In the genomic region with DNA sequence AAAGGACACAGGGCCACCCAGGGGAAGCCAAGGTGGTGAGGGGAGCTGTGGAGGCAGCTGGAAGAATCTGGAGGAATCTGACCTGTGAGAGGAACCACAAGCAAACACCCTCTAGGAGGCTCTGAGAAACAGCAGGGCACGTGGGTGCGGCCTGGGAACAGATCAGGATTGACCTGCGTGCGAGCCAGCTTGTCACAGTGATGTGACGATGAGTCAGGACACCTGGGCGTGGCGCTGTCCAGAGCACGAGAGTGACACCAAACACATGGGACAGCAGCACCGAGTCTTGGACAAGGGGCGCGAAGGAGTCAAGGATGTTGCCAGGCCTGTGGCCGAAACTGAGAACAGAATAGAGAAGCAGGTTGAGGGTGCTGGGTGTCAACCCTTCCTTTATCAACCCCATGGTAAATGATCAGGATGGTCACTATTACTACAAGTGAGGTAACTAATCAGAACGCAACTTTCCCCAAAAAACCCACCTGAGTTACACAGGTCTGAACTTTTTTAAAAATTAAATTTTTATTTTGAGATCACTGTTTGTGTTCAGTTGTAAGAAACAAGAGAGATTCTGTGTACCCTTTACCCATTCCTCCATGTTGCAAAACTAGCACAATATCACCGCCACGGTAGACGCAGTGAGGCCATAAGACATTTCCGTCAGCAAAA, we compare ENCODE assay signal across 8 cellular contexts. TPM values are rescaled to one million over a fixed set of nuclear protein-coding genes. Genes with fewer than 3 reads are reported as not detected.
A peak's percentile ranks its signal among the peaks of the same experiment; 100 is the strongest.
DNase-seq lines count a peak whose midpoint lies in the region; ATAC-seq, FAIRE-seq and TF ChIP-seq lines count a peak whose summit lies in the region.

No MANE protein-coding gene starts in this region.

- FAIRE-seq in bronchial epithelial cell (lab: Jason Lieb, UNC), result no peak

- DNase-seq in CD1c-positive myeloid dendritic cell (ENCODE audit: extremely low spot score), result peak; percentile 98
- peak; percentile 53 for DNase-seq in OCI-M1 (lab: John Stamatoyannopoulos, UW)
- DNase-seq in bronchial epithelial cell (ENCODE audit: low read depth), result no peak
- peak; percentile 79 for DNase-seq in left lobe of liver (ENCODE audit: low spot score)
- DNase-seq in stimulated activated naive CD8-positive, alpha-beta T cell treated with anti-CD3 and anti-CD28 coated beads, Interleukin-15, Interleukin-2, amounts not matched to agents 100 U/mL and 50 U/mL, for 24 hours, result peak; percentile 49
- no peak for DNase-seq in NCI-H1436 treated with DMSO at 0.1 percent for 48 hours (lab: John Stamatoyannopoulos, UW)

- peak overlapping the region; percentile 60 for H3K4me3 ChIP-seq in bronchial epithelial cell (ENCODE audit: low read depth, low read length)

- H3K27me3 ChIP-seq in bronchial epithelial cell (ENCODE audit: control insufficient read depth, insufficient read depth, low read length), result no peaks in the 10 kb centered on the region

- peak; percentile 68 for ATAC-seq in GM18909 (IDR thresholded peaks at IDR 0.05; ENCODE audit: poor library complexity, unreplicated experiment)
- ATAC-seq in HG03066 (IDR thresholded peaks at IDR 0.05; ENCODE audit: low read depth, unreplicated experiment), result peak; percentile 51
- ATAC-seq in left lobe of liver, result peak; percentile 51
- peak; percentile 1 for ATAC-seq in stimulated activated naive CD8-positive, alpha-beta T cell treated with anti-CD3 and anti-CD28 coated beads, Interleukin-15, Interleukin-2, amounts not matched to agents 100 U/mL and 50 U/mL, for 24 hours

- no peak for TF ChIP-seq CTCF in bronchial epithelial cell (IDR thresholded peaks at IDR 0.05; ENCODE audit: insufficient read depth, low read length, severe bottlenecking)

- H3K36me3 ChIP-seq in bronchial epithelial cell (ENCODE audit: control insufficient read depth, insufficient read depth, low read length), result no peaks in the 10 kb centered on the region

RNA-seq across cellular contexts. Expression of gene SFT2D3, which starts 0.6 kb away (rescaled TPM):
- total RNA-seq in bronchial epithelial cell, result 3.2 and 5.0 TPM in 2 replicates
- total RNA-seq in left lobe of liver, result 3.7 TPM

RNA-seq across cellular contexts. Expression of gene LIMS2, which starts 25.3 kb away (rescaled TPM):
- total RNA-seq in bronchial epithelial cell, result 0.79 TPM in 1 of 2 replicates, not detected in the other
- total RNA-seq in left lobe of liver, result 31.0 TPM

RNA-seq across cellular contexts. Expression of gene GPR17, which starts 54.7 kb away (rescaled TPM):
- total RNA-seq in bronchial epithelial cell, result not detected in 2 replicates
- total RNA-seq in left lobe of liver, result not detected

Comparison
In these comparisons a context has a peak if more than half of its experiments do, and no peak if none do; other contexts are left out.
1. DNase-seq: peak in CD1c-positive myeloid dendritic cell (single experiment), OCI-M1 (single experiment), left lobe of liver (single experiment) and stimulated activated naive CD8-positive, alpha-beta T cell treated with anti-CD3 and anti-CD28 coated beads, Interleukin-15, Interleukin-2, amounts not matched to agents 100 U/mL and 50 U/mL, for 24 hours (single experiment); none in bronchial epithelial cell (single experiment) and NCI-H1436 treated with DMSO at 0.1 percent for 48 hours (single experiment).
2. ATAC-seq: peak in every context shown above with its lines; median percentile 68 in GM18909; 51 in HG03066; 51 in left lobe of liver; 1 in stimulated activated naive CD8-positive, alpha-beta T cell treated with anti-CD3 and anti-CD28 coated beads, Interleukin-15, Interleukin-2, amounts not matched to agents 100 U/mL and 50 U/mL, for 24 hours.
3. RNA of gene LIMS2, which starts 25.3 kb away (total RNA-seq): 31.0 TPM in left lobe of liver (single experiment); 0.79 TPM in bronchial epithelial cell; every median in the first group is over 10 times any median in the second.